1 cellular context compared by ENCODE assay signal in genomic region chr14:35365130-35366047, GRCh38.
TF ChIP-seq lines count a peak whose summit lies in the region.

No MANE protein-coding gene starts in this region.

TF ChIP-seq in K562, 482 proteins besides CTCF, POLR2A, EP300 and RAD21 (continued from another document and continues in another):
- TF ChIP-seq RERE (CRISPR knock-in tag; IDR thresholded peaks at IDR 0.05; ENCODE audit: borderline replicate concordance) = no peak
- no peak for TF ChIP-seq RBM22 (IDR thresholded peaks at IDR 0.05; ENCODE audit: low read depth, low read length, poor library complexity, severe bottlenecking)
- no peak for TF ChIP-seq ZBTB43 (CRISPR knock-in tag; IDR thresholded peaks at IDR 0.05)
- TF ChIP-seq ZNF184 (CRISPR knock-in tag; IDR thresholded peaks at IDR 0.05) = no peak
- no peak for TF ChIP-seq PHB2 (IDR thresholded peaks at IDR 0.05; ENCODE audit: low read depth)
- TF ChIP-seq NR2C2 (CRISPR knock-in tag; IDR thresholded peaks at IDR 0.05) = no peak
- TF ChIP-seq NR2C2 (tag; IDR thresholded peaks at IDR 0.05) = peak; percentile 83
- peak; percentile 52; the same call in 1 of the 2 replicates for TF ChIP-seq ATF7 (IDR thresholded peaks at IDR 0.05)
- TF ChIP-seq NRF1 (conservative IDR thresholded peaks at IDR 0.05 in 1 of 2, IDR thresholded peaks at IDR 0.05 in 1 of 2) = no peak
- no peak for TF ChIP-seq ATF4 (CRISPR knock-in tag; IDR thresholded peaks at IDR 0.05)
- TF ChIP-seq ZNF316 (IDR thresholded peaks at IDR 0.05) = peak; percentile 73
- no peak for TF ChIP-seq ZHX1 (conservative IDR thresholded peaks at IDR 0.05; ENCODE audit: low read length)
- no peak for TF ChIP-seq NFIX (CRISPR knock-in tag; IDR thresholded peaks at IDR 0.05; ENCODE audit: low read depth)
- no peak for TF ChIP-seq CBX5 (IDR thresholded peaks at IDR 0.05; ENCODE audit: borderline replicate concordance, low read depth)
- no peak for TF ChIP-seq ZNF282 (CRISPR knock-in tag; IDR thresholded peaks at IDR 0.05)
- TF ChIP-seq HINFP (tag; conservative IDR thresholded peaks at IDR 0.05; ENCODE audit: low read depth) = no peak; the same call in 1 of the 2 replicates
- TF ChIP-seq KDM2B (CRISPR knock-in tag; IDR thresholded peaks at IDR 0.05) = no peak
- no peak for TF ChIP-seq NFE2L1 (tag; IDR thresholded peaks at IDR 0.05; ENCODE audit: borderline replicate concordance, low read depth)
- TF ChIP-seq ZNF24 (IDR thresholded peaks at IDR 0.05) = no peak
- no peak for TF ChIP-seq SPI1 (IDR thresholded peaks at IDR 0.05; ENCODE audit: borderline replicate concordance, low read depth, low read length)
- TF ChIP-seq KLF16 (IDR thresholded peaks at IDR 0.05) = no peak
- TF ChIP-seq POLR3G (IDR thresholded peaks at IDR 0.05; ENCODE audit: extremely low read depth, insufficient read length, insufficient replicate concordance) = no peak
- no peak for TF ChIP-seq ASH1L (IDR thresholded peaks at IDR 0.05; ENCODE audit: borderline replicate concordance, low read depth, partially characterized antibody)
- TF ChIP-seq CBX3 (IDR thresholded peaks at IDR 0.05; ENCODE audit: borderline replicate concordance in 1 of 2, low read length in 2 of 2) = no peak
- 0 out of 2 replicates have a peak, but pooled peaks have one; percentile 63 for TF ChIP-seq CREB3 (tag; conservative IDR thresholded peaks at IDR 0.05; ENCODE audit: low read depth)
- TF ChIP-seq HDAC1 (IDR thresholded peaks at IDR 0.05) = peak in 1 of 2 experiments; percentile 48; a peak in 1 of 4 replicates
- TF ChIP-seq ZBTB40 (IDR thresholded peaks at IDR 0.05) = no peak
- no peak for TF ChIP-seq ZBTB40 (CRISPR knock-in tag; IDR thresholded peaks at IDR 0.05)
- TF ChIP-seq ZNF583 (CRISPR knock-in tag; IDR thresholded peaks at IDR 0.05) = no peak; the same call in none of the 2 replicates
- no peak for TF ChIP-seq SP1 (CRISPR knock-in tag; IDR thresholded peaks at IDR 0.05)
- no peak for TF ChIP-seq TRIM24 (IDR thresholded peaks at IDR 0.05)
- no peak for TF ChIP-seq ZNF224 (CRISPR knock-in tag; IDR thresholded peaks at IDR 0.05)
- no peak for TF ChIP-seq MCM7 (IDR thresholded peaks at IDR 0.05)
- peak; percentile 33; the same call in 1 of the 2 replicates for TF ChIP-seq TOE1 (IDR thresholded peaks at IDR 0.05; ENCODE audit: borderline replicate concordance)
- no peak for TF ChIP-seq TOE1 (CRISPR knock-in tag; IDR thresholded peaks at IDR 0.05; ENCODE audit: borderline replicate concordance, low read depth)
- TF ChIP-seq ZNF280B (CRISPR knock-in tag; IDR thresholded peaks at IDR 0.05) = no peak
